ENCODE assay signal across 19 cellular contexts in genomic region chr2:35503311-35503710, GRCh38.
DNase-seq lines count a peak whose midpoint lies in the region; ATAC-seq and TF ChIP-seq lines count a peak whose summit lies in the region.
"Had no signal": no experiment of that assay in that cellular context is flagged by ENCODE, and none has a peak within 500 bp of the region (broad histone marks: within the 10 kb centered on the region; RNA-seq: fewer than 3 reads in every experiment).

No MANE protein-coding gene starts in this region.

- H3K27me3 ChIP-seq in GM23338 (ENCODE audit: insufficient read depth) (no peaks in the 10 kb centered on the region), neuronal stem cell (ENCODE audit: control insufficient read depth in 3 of 3, insufficient read depth in 3 of 3, low read depth in 1 of 3, low read length in 3 of 3) (no peaks in the 10 kb centered on the region)

- H3K4me1 Mint-ChIP-seq in GM23338 = no peaks in the 10 kb centered on the region
- H3K4me1 Mint-ChIP-seq: CD14-positive monocyte had no signal

- H2BK12ac ChIP-seq in neuronal stem cell (ENCODE audit: low read length) = no peak overlapping the region

- no peak overlapping the region for H2BK120ac ChIP-seq in neuronal stem cell (ENCODE audit: low read depth, low read length)

- no peaks in the 10 kb centered on the region for H4K20me1 ChIP-seq in GM23338 (replicated peaks; ENCODE audit: insufficient read depth)

- no peak overlapping the region for H2AK5ac ChIP-seq in neuronal stem cell (ENCODE audit: low read depth, low read length)

- 0 out of 3 replicates have a peak, but pooled peaks cover 6% of the 10 kb centered on the region for H3K36me3 Mint-ChIP-seq in GM23338 (ENCODE audit: low read depth)
- H3K36me3 Mint-ChIP-seq: CD14-positive monocyte had no signal

- H3K9ac ChIP-seq in neuronal stem cell (ENCODE audit: low read depth, low read length, poor library complexity) = no peak overlapping the region
- H3K9ac ChIP-seq: KMS-11 had no signal

- no peak for TF ChIP-seq CTCF in GM23338 (conservative IDR thresholded peaks at IDR 0.05; ENCODE audit: low read depth in 2 of 2)

- H3K36me3 ChIP-seq in GM23338 (ENCODE audit: insufficient read depth) (no peaks in the 10 kb centered on the region), neuronal stem cell (replicated peaks in 1 of 2; ENCODE audit: control insufficient read depth in 2 of 2, insufficient read depth in 2 of 2, low read length in 2 of 2) (no peaks in the 10 kb centered on the region)

- no peaks in the 10 kb centered on the region for H3K9me2 ChIP-seq in GM23338 (ENCODE audit: insufficient read depth)

- H2BK15ac ChIP-seq in neuronal stem cell (ENCODE audit: low read length) = no peak overlapping the region

- H3K27ac ChIP-seq in GM23338 (ENCODE audit: low read depth) = no peak overlapping the region
- H3K27ac ChIP-seq in neuronal stem cell (replicated peaks; ENCODE audit: low read length) = no peak overlapping the region
- H3K27ac ChIP-seq: KMS-11 had no signal

- H3K4me3 ChIP-seq in GM23338 (no peak overlapping the region), neuronal stem cell (ENCODE audit: low read length in 2 of 2) (no peak overlapping the region)

- H3K9me3 Mint-ChIP-seq in GM23338 = peaks cover 6% of the 10 kb centered on the region; the same call in 1 of the 3 replicates

- no CpG with 5 or more reads among the region's 3 CpGs for WGBS in neuronal stem cell (ENCODE audit: extremely low coverage in 2 of 2, insufficient read length in 2 of 2, insufficient replicate concordance in 1 of 2), 2 donors

- no peak overlapping the region for H2BK5ac ChIP-seq in neuronal stem cell (ENCODE audit: low read length)

- no peak overlapping the region for H3K4me3 Mint-ChIP-seq in GM23338
- H3K4me3 Mint-ChIP-seq: CD14-positive monocyte; T-helper 1 cell treated with Interleukin-12 subunit alpha and Interleukin-12 subunit beta and Interleukin-4 antibody, amounts not matched to agents 30 μg/mL and 1 μg/mL, for 36 hours had no signal

- DNase-seq in GM23338 (ENCODE audit: low spot score) = no peak
- DNase-seq in M059J (ENCODE audit: low read depth) = peak; percentile 9
- peak; percentile 22 to 58 for DNase-seq in dermis microvascular lymphatic vessel endothelial cell (ENCODE audit: low read depth in 2 of 2)
- DNase-seq in neuronal stem cell (ENCODE audit: low spot score) = no peak
- no peak for DNase-seq in NCI-H446 treated with DMSO at 0.1 percent for 48 hours (lab: John Stamatoyannopoulos, UW)
- no peak for DNase-seq in KG1 (lab: John Stamatoyannopoulos, UW)
- DNase-seq: DMS 273 treated with DMSO at 0.1 percent for 48 hours, DND-41, GOT3, NCI-H1048, NCI-H1436, NCI-H1930, NCI-H2171, NCI-H526 treated with DMSO at 0.1 percent for 48 hours, SHP77 treated with DMSO at 0.1 percent for 48 hours had no signal

- H3K4me2 ChIP-seq in GM23338 (no peak overlapping the region), neuronal stem cell (ENCODE audit: insufficient read depth, low read length, poor library complexity, severe bottlenecking) (no peak overlapping the region)
- H3K4me2 ChIP-seq: KMS-11 had no signal

- no peak overlapping the region for H3K18ac ChIP-seq in neuronal stem cell (ENCODE audit: low read length)

- no peaks in the 10 kb centered on the region for H3F3A ChIP-seq in GM23338 (replicated peaks; ENCODE audit: low read depth)

- H3K9me3 ChIP-seq in neuronal stem cell (replicated peaks in 1 of 2; ENCODE audit: control insufficient read depth in 2 of 2, insufficient read depth in 1 of 2, low read depth in 1 of 2, low read length in 2 of 2) = no peaks in the 10 kb centered on the region

- H3K4ac ChIP-seq in neuronal stem cell (ENCODE audit: low read length) = no peak overlapping the region

- H3K4me1 ChIP-seq in GM23338 (ENCODE audit: insufficient read depth) = no peaks in the 10 kb centered on the region
- H3K4me1 ChIP-seq in neuronal stem cell (ENCODE audit: control insufficient read depth in 2 of 2, insufficient read depth in 1 of 2, low read depth in 1 of 2, low read length in 2 of 2) = no peaks in the 10 kb centered on the region

- no peak overlapping the region for H3K14ac ChIP-seq in neuronal stem cell (ENCODE audit: low read length)

- no peak overlapping the region for H4K91ac ChIP-seq in neuronal stem cell (ENCODE audit: low read depth, low read length, poor library complexity)

- no peak overlapping the region for H4K8ac ChIP-seq in neuronal stem cell (ENCODE audit: low read depth, low read length)

- no peaks in the 10 kb centered on the region for H3K79me1 ChIP-seq in neuronal stem cell (ENCODE audit: low read depth, low read length)

- H2AFZ ChIP-seq in GM23338 = 0 out of 2 replicates have a peak overlapping the region, but pooled peaks have one; percentile 12
- H2AFZ ChIP-seq in neuronal stem cell (ENCODE audit: low read length) = peak overlapping the region; percentile 35

- H3K79me2 ChIP-seq in GM23338 (replicated peaks; ENCODE audit: insufficient read depth) = no peaks in the 10 kb centered on the region

- peaks cover 3% of the 10 kb centered on the region for H3K27me3 Mint-ChIP-seq in GM23338 (ENCODE audit: insufficient read depth, low read depth, poor library complexity)

- no peak overlapping the region for H3K23ac ChIP-seq in neuronal stem cell (ENCODE audit: low read depth, low read length, poor library complexity)

- H3K27ac Mint-ChIP-seq in GM23338 = no peak overlapping the region
- H3K27ac Mint-ChIP-seq: CD14-positive monocyte; T-helper 1 cell treated with Interleukin-12 subunit alpha and Interleukin-12 subunit beta and Interleukin-4 antibody, amounts not matched to agents 30 μg/mL and 1 μg/mL, for 36 hours had no signal

- ATAC-seq in GM23338 = no peak
- no peak for ATAC-seq in HG03457 (IDR thresholded peaks at IDR 0.05; ENCODE audit: unreplicated experiment)

TF ChIP-seq in GM23338, 12 proteins besides CTCF, POLR2A, EP300 and RAD21 (continues in another document):
- TF ChIP-seq STAT1 (IDR thresholded peaks at IDR 0.05; ENCODE audit: unreplicated experiment) = no peak
- TF ChIP-seq ZNF331 (CRISPR knock-in tag; IDR thresholded peaks at IDR 0.05; ENCODE audit: low read depth) = no peak
- TF ChIP-seq ZNF462 (CRISPR knock-in tag; IDR thresholded peaks at IDR 0.05) = no peak

Comparison
In these comparisons a context has a peak if more than half of its experiments do, and no peak if none do; other contexts are left out.
1. DNase-seq: peak in M059J (single experiment) and dermis microvascular lymphatic vessel endothelial cell (2 of 2); none in GM23338 (single experiment), neuronal stem cell (single experiment), NCI-H446 treated with DMSO at 0.1 percent for 48 hours (single experiment) and KG1 (single experiment).